8 cellular contexts compared by ENCODE assay signal in genomic region chr13:95677564-95678386, GRCh38. TPM values are rescaled to one million over a fixed set of nuclear protein-coding genes. Genes with fewer than 3 reads are reported as not detected.
DNase-seq lines count a peak whose midpoint lies in the region; ATAC-seq and TF ChIP-seq lines count a peak whose summit lies in the region.

No MANE protein-coding gene starts in this region.

- H3K4me3 Mint-ChIP-seq in activated T-helper 2 cell treated with anti-CD3 and anti-CD28 coated beads, Interferon-gamma antibody, Interleukin-2, Interleukin-4, amounts not matched to agents 10 μg/mL and 5 μg/mL and 100 μg/mL, durations not matched to agents 14 hours and 24 hours and 36 hours (ENCODE audit: low read depth): peak overlapping the region; percentile 95

- ATAC-seq in GM18867 (IDR thresholded peaks at IDR 0.05; ENCODE audit: unreplicated experiment): no peak

- H3K36me3 Mint-ChIP-seq in activated T-helper 2 cell treated with anti-CD3 and anti-CD28 coated beads, Interferon-gamma antibody, Interleukin-2, Interleukin-4, amounts not matched to agents 10 μg/mL and 5 μg/mL and 100 μg/mL, durations not matched to agents 14 hours and 24 hours and 36 hours (ENCODE audit: low read depth): peaks cover 34% of the 10 kb centered on the region

- H3K9me3 ChIP-seq in right atrium auricular region: peaks cover 0 to 1% of the 10 kb centered on the region in 2 donors
- no peaks in the 10 kb centered on the region for H3K9me3 ChIP-seq in sigmoid colon

- H3K27ac ChIP-seq in right atrium auricular region (peak overlapping the region; percentile 95 to 97), sigmoid colon (peak overlapping the region; percentile 97 to 98 (median 98))

- H3K4me3 ChIP-seq in right atrium auricular region (peak overlapping the region; percentile 86 to 91), sigmoid colon (peak overlapping the region; percentile 77 to 91 (median 88))

- peaks cover 1% of the 10 kb centered on the region for H3K9me3 Mint-ChIP-seq in activated T-helper 2 cell treated with anti-CD3 and anti-CD28 coated beads, Interferon-gamma antibody, Interleukin-2, Interleukin-4, amounts not matched to agents 10 μg/mL and 5 μg/mL and 100 μg/mL, durations not matched to agents 14 hours and 24 hours and 36 hours

- no peaks in the 10 kb centered on the region for H3K27me3 Mint-ChIP-seq in activated T-helper 2 cell treated with anti-CD3 and anti-CD28 coated beads, Interferon-gamma antibody, Interleukin-2, Interleukin-4, amounts not matched to agents 10 μg/mL and 5 μg/mL and 100 μg/mL, durations not matched to agents 14 hours and 24 hours and 36 hours (ENCODE audit: low read depth)

- peak overlapping the region; percentile 68 for H3K27ac Mint-ChIP-seq in activated T-helper 2 cell treated with anti-CD3 and anti-CD28 coated beads, Interferon-gamma antibody, Interleukin-2, Interleukin-4, amounts not matched to agents 10 μg/mL and 5 μg/mL and 100 μg/mL, durations not matched to agents 14 hours and 24 hours and 36 hours

- TF ChIP-seq CTCF in right atrium auricular region (IDR thresholded peaks at IDR 0.05): no peak
- no peak for TF ChIP-seq CTCF in sigmoid colon (IDR thresholded peaks at IDR 0.05)

- peaks cover 47% of the 10 kb centered on the region for H3K4me1 Mint-ChIP-seq in activated T-helper 2 cell treated with anti-CD3 and anti-CD28 coated beads, Interferon-gamma antibody, Interleukin-2, Interleukin-4, amounts not matched to agents 10 μg/mL and 5 μg/mL and 100 μg/mL, durations not matched to agents 14 hours and 24 hours and 36 hours (ENCODE audit: low read depth)

- H3K27me3 ChIP-seq in right atrium auricular region (no peaks in the 10 kb centered on the region), sigmoid colon (no peaks in the 10 kb centered on the region)

- intact Hi-C loops in activated T-helper 2 cell treated with anti-CD3 and anti-CD28 coated beads, Interferon-gamma antibody, Interleukin-2, Interleukin-4, amounts not matched to agents 10 μg/mL and 5 μg/mL and 100 μg/mL, durations not matched to agents 14 hours and 24 hours and 36 hours (cut with micrococcal nuclease): loop anchor here (2.0 to 10.0 kb wide), 8 partner anchors 40 to 1755 kb away; partner anchors contain the start of gene MBNL2
- intact Hi-C loops in sigmoid colon (cut with DNase I): loop anchor here (1.0 to 5.0 kb wide), 3 partner anchors 35 to 1755 kb away; partner anchors contain the start of gene RAP2A

- DNase-seq in ELF-1 (ENCODE audit: low read depth, low spot score): peak; percentile 48
- DNase-seq in HT1080 (ENCODE audit: low read depth): peak; percentile 31
- no peak for DNase-seq in activated T-helper 2 cell treated with anti-CD3 and anti-CD28 coated beads, Interferon-gamma antibody, Interleukin-2, Interleukin-4, amounts not matched to agents 10 μg/mL and 5 μg/mL and 100 μg/mL, durations not matched to agents 14 hours and 24 hours and 36 hours (ENCODE audit: low spot score)
- peak; percentile 74 for DNase-seq in right atrium auricular region (ENCODE audit: low spot score)
- peak; percentile 85 for DNase-seq in sigmoid colon
- DNase-seq in NCI-H510A treated with DMSO at 0.1 percent for 48 hours (lab: John Stamatoyannopoulos, UW): no peak
- no peak for DNase-seq in epidermal melanocyte (ENCODE audit: insufficient read length, low spot score)

- 1 to 3% methylated on average over 31 of the region's 31 CpGs for WGBS in sigmoid colon, 2 donors

- H3K36me3 ChIP-seq in right atrium auricular region (no peaks in the 10 kb centered on the region), sigmoid colon (no peaks in the 10 kb centered on the region)

- no peak for TF ChIP-seq EP300 in sigmoid colon (IDR thresholded peaks at IDR 0.05)

- H3K4me1 ChIP-seq in right atrium auricular region (peaks cover 0 to 30% of the 10 kb centered on the region in 2 donors), sigmoid colon (peaks cover 0 to 59% (median 42%) of the 10 kb centered on the region in 4 donors)

- TF ChIP-seq POLR2A in sigmoid colon (IDR thresholded peaks at IDR 0.05): no peak

RNA-seq across cellular contexts. Expression of gene DNAJC3, which starts 0.8 kb away (rescaled TPM):
- total RNA-seq in HT1080 (2014; rRNA removed; shearing (Covaris generic)): 17.6 and 21.8 TPM in 2 replicates
- 13.8 and 16.7 TPM in 2 replicates for polyA plus RNA-seq in HT1080 (2015; cell fraction: cytosol; rRNA removed)
- polyA plus RNA-seq in HT1080 (2015; cell fraction: nucleus; rRNA removed): 16.6 and 19.0 TPM in 2 replicates
- total RNA-seq in activated T-helper 2 cell treated with anti-CD3 and anti-CD28 coated beads, Interferon-gamma antibody, Interleukin-2, Interleukin-4, amounts not matched to agents 10 μg/mL and 5 μg/mL and 100 μg/mL, durations not matched to agents 14 hours and 24 hours and 36 hours: 28.1 and 28.6 TPM in 2 replicates
- 10 to 100 TPM; 32.6 to 37.7 TPM for total RNA-seq in right atrium auricular region
- total RNA-seq in sigmoid colon: 10 to 100 TPM; 41.5 to 48.5 (median 43.4) TPM
- 10 to 100 TPM in 1 of 3 donors, 1 to 10 TPM in 2; 4.8 to 26.5 (median 6.0) TPM for polyA plus RNA-seq in sigmoid colon

RNA-seq across cellular contexts. Expression of gene DZIP1, which starts 33.3 kb away (rescaled TPM):
- 19.0 and 25.0 TPM in 2 replicates for total RNA-seq in HT1080 (2014; rRNA removed; shearing (Covaris generic))
- polyA plus RNA-seq in HT1080 (2015; cell fraction: cytosol; rRNA removed): 14.7 and 16.0 TPM in 2 replicates
- 26.4 and 27.2 TPM in 2 replicates for polyA plus RNA-seq in HT1080 (2015; cell fraction: nucleus; rRNA removed)
- total RNA-seq in activated T-helper 2 cell treated with anti-CD3 and anti-CD28 coated beads, Interferon-gamma antibody, Interleukin-2, Interleukin-4, amounts not matched to agents 10 μg/mL and 5 μg/mL and 100 μg/mL, durations not matched to agents 14 hours and 24 hours and 36 hours: 0.48 and 0.64 TPM in 2 replicates
- total RNA-seq in right atrium auricular region: 1 to 10 TPM; 3.9 to 4.9 TPM
- 10 to 100 TPM; 17.5 to 41.8 (median 29.2) TPM for total RNA-seq in sigmoid colon
- 1 to 10 TPM; 1.8 to 3.7 (median 3.6) TPM for polyA plus RNA-seq in sigmoid colon

Comparison
In these comparisons a context has a peak if more than half of its experiments do, and no peak if none do; other contexts are left out.
1. DNase-seq: peak in ELF-1 (single experiment), HT1080 (single experiment), right atrium auricular region (single experiment) and sigmoid colon (single experiment); none in activated T-helper 2 cell treated with anti-CD3 and anti-CD28 coated beads, Interferon-gamma antibody, Interleukin-2, Interleukin-4, amounts not matched to agents 10 μg/mL and 5 μg/mL and 100 μg/mL, durations not matched to agents 14 hours and 24 hours and 36 hours (single experiment), NCI-H510A treated with DMSO at 0.1 percent for 48 hours (single experiment) and epidermal melanocyte (single experiment).